In the genomic region with DNA sequence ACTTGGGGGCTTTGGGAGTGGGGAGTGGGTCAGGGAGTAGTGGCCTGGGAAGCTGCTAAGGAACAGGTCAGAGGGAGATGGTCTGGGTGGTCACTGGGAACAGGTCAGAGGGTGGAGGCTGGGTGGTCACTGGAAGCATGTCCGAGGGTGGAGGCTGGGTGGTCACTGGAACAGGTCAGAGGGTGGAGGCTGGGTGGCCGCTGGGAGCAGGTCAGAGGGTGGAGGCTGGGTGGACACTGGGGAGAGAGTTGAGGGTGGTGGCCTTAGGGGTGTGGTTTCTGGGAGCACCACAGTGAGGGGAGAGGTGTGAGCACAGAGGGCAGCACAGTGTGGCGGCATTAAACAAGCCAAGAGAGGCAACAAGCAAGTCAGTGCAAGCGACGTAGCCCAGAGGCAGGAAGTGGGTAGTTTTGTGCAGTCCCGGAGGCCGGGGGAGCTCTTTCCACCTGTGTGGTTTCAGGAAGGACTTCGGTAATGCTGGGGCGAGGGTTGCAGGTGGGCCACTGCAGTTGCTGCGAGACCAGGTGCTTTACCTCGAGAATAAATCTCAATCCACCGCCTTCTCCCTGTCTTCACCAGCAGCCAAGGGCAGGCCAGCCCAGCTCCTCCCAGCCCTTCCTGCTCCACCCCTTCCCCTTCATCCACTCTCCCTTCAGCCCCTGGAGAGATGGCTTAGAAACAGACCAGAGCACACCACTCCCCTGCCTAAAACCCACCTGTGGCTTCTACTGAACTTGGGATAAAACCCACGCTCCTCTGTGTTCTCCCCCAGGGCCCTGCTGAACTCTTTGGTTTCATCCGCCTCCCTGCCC, we compare ENCODE assay signal across 11 cellular contexts. TPM values are rescaled to one million over a fixed set of nuclear protein-coding genes. Genes with fewer than 3 reads are reported as not detected.
DNase-seq lines count a peak whose midpoint lies in the region; ATAC-seq and TF ChIP-seq lines count a peak whose summit lies in the region.
"Had no signal": no experiment of that assay in that cellular context is flagged by ENCODE, and none has a peak within 500 bp of the region (broad histone marks: within the 10 kb centered on the region; RNA-seq: fewer than 3 reads in every experiment).

No MANE protein-coding gene starts in this region.

- peaks cover 4% of the 10 kb centered on the region for H3K27me3 Mint-ChIP-seq in CD4-positive, CD25-positive, alpha-beta regulatory T cell
- H3K27me3 Mint-ChIP-seq in naive B cell = peaks cover 6 to 23% (median 17%) of the 10 kb centered on the region in 3 donors

- H3K9me3 ChIP-seq in CD4-positive, CD25-positive, alpha-beta regulatory T cell (ENCODE audit: control insufficient read depth in 2 of 2, low read length in 2 of 2) = no peaks in the 10 kb centered on the region
- H3K9me3 ChIP-seq in RWPE2 (ENCODE audit: severe bottlenecking) (no peaks in the 10 kb centered on the region), esophagus muscularis mucosa (no peaks in the 10 kb centered on the region)
- H3K9me3 ChIP-seq: gastroesophageal sphincter had no signal

- peak overlapping the region; percentile 84 to 98 (median 84) for H3K27ac Mint-ChIP-seq in CD4-positive, CD25-positive, alpha-beta regulatory T cell
- H3K27ac Mint-ChIP-seq in naive B cell = peak overlapping the region in 2 of 6 donors; percentile 36 to 59

- intact Hi-C loops in esophagus muscularis mucosa (cut with DNase I) = no loop called here

- H3K36me3 ChIP-seq in CD4-positive, CD25-positive, alpha-beta regulatory T cell (ENCODE audit: control insufficient read depth, insufficient read depth, low read length) = no peaks in the 10 kb centered on the region
- H3K36me3 ChIP-seq in RWPE2 (ENCODE audit: low read depth) (no peaks in the 10 kb centered on the region), esophagus muscularis mucosa (no peaks in the 10 kb centered on the region)
- H3K36me3 ChIP-seq: cardiac muscle cell, gastroesophageal sphincter had no signal

- TF ChIP-seq CTCF in RWPE2 (IDR thresholded peaks at IDR 0.05; ENCODE audit: poor library complexity, severe bottlenecking) = no peak
- TF ChIP-seq CTCF in esophagus muscularis mucosa (IDR thresholded peaks at IDR 0.05) = no peak

- H3K27me3 ChIP-seq in CD4-positive, CD25-positive, alpha-beta regulatory T cell (ENCODE audit: control insufficient read depth, insufficient read depth, low read length) = no peaks in the 10 kb centered on the region
- H3K27me3 ChIP-seq in RWPE2 (ENCODE audit: insufficient read depth, poor library complexity, severe bottlenecking) = no peaks in the 10 kb centered on the region
- peaks cover 0 to 76% (median 0%) of the 10 kb centered on the region in 4 donors for H3K27me3 ChIP-seq in esophagus muscularis mucosa
- H3K27me3 ChIP-seq: cardiac muscle cell had no signal

- peaks cover 13% of the 10 kb centered on the region for H3K4me1 ChIP-seq in CD4-positive, CD25-positive, alpha-beta regulatory T cell (ENCODE audit: control insufficient read depth, insufficient read depth, low read length, poor library complexity, severe bottlenecking)
- H3K4me1 ChIP-seq in RWPE2 (ENCODE audit: insufficient read depth, poor library complexity, severe bottlenecking) = peaks cover 4% of the 10 kb centered on the region
- H3K4me1 ChIP-seq in esophagus muscularis mucosa = no peaks in the 10 kb centered on the region
- H3K4me1 ChIP-seq: gastroesophageal sphincter had no signal

- H3K4me3 Mint-ChIP-seq in CD4-positive, CD25-positive, alpha-beta regulatory T cell = peak overlapping the region in 2 of 4 donors; percentile 68 to 78
- peak overlapping the region in 3 of 8 donors; percentile 3 to 29 (median 21) for H3K4me3 Mint-ChIP-seq in naive B cell

- H3K4me1 Mint-ChIP-seq in CD4-positive, CD25-positive, alpha-beta regulatory T cell = peaks cover 0 to 29% (median 8%) of the 10 kb centered on the region in 4 donors
- peaks cover 13 to 19% (median 13%) of the 10 kb centered on the region in 3 donors for H3K4me1 Mint-ChIP-seq in naive B cell

- ATAC-seq in CD4-positive, CD25-positive, alpha-beta regulatory T cell (ENCODE audit: low read depth in 2 of 2) = peak; percentile 79 to 86
- peak; percentile 80 for ATAC-seq in RWPE2 (ENCODE audit: low read depth)
- ATAC-seq in naive B cell (ENCODE audit: low read depth in 2 of 2) = peak; percentile 71 to 81
- no peak for ATAC-seq in HG03095 (IDR thresholded peaks at IDR 0.05; ENCODE audit: unreplicated experiment)
- no peak for ATAC-seq in GM18511 (IDR thresholded peaks at IDR 0.05; ENCODE audit: unreplicated experiment)
- ATAC-seq in HG03439 (IDR thresholded peaks at IDR 0.05; ENCODE audit: unreplicated experiment) = no peak
- ATAC-seq: gastroesophageal sphincter had no signal

- no peak overlapping the region for H3K27ac ChIP-seq in CD4-positive, CD25-positive, alpha-beta regulatory T cell (ENCODE audit: insufficient read depth, low read length, poor library complexity, severe bottlenecking)
- H3K27ac ChIP-seq in RWPE2 (ENCODE audit: poor library complexity, severe bottlenecking) (no peak overlapping the region), esophagus muscularis mucosa (replicated peaks in 1 of 4) (no peak overlapping the region)
- H3K27ac ChIP-seq: cardiac muscle cell, gastroesophageal sphincter had no signal

- no peaks in the 10 kb centered on the region for H3K36me3 Mint-ChIP-seq in CD4-positive, CD25-positive, alpha-beta regulatory T cell
- H3K36me3 Mint-ChIP-seq in naive B cell = peaks cover 0 to 10% of the 10 kb centered on the region in 2 donors

- TF ChIP-seq POLR2A in esophagus muscularis mucosa (IDR thresholded peaks at IDR 0.05; ENCODE audit: low read depth) = no peak

- peak in 2 of 3 donors; percentile 49 to 73 for DNase-seq in CD4-positive, CD25-positive, alpha-beta regulatory T cell
- no peak for DNase-seq in RWPE2 (ENCODE audit: low spot score)
- peak; percentile 33 for DNase-seq in activated T-helper 1 cell treated with Interleukin-2 at 50 U/mL for 16 hours (ENCODE audit: low read depth)
- peak; percentile 17 for DNase-seq in naive B cell
- DNase-seq in esophagus muscularis mucosa (ENCODE audit: extremely low spot score) = no peak
- DNase-seq: NCI-H446 had no signal

- 62% methylated on average over 14 of the region's 14 CpGs for WGBS in esophagus muscularis mucosa

- H3K9me3 Mint-ChIP-seq in CD4-positive, CD25-positive, alpha-beta regulatory T cell = peaks cover 0 to 3% (median 0%) of the 10 kb centered on the region in 7 donors
- H3K9me3 Mint-ChIP-seq in naive B cell = peaks cover 0 to 8% (median 5%) of the 10 kb centered on the region in 7 donors

- no peak for TF ChIP-seq EP300 in esophagus muscularis mucosa (IDR thresholded peaks at IDR 0.05)

- H3K4me3 ChIP-seq in CD4-positive, CD25-positive, alpha-beta regulatory T cell (ENCODE audit: low read depth, low read length) = peak overlapping the region; percentile 48
- H3K4me3 ChIP-seq in RWPE2 (ENCODE audit: severe bottlenecking) = no peak overlapping the region
- H3K4me3 ChIP-seq in esophagus muscularis mucosa = no peak overlapping the region
- H3K4me3 ChIP-seq: cardiac muscle cell, gastroesophageal sphincter had no signal

RNA-seq across cellular contexts. Expression of a gene that starts 3.2 kb away (rescaled TPM):
- 10.6 TPM for total RNA-seq in CD4-positive, CD25-positive, alpha-beta regulatory T cell
- polyA plus RNA-seq in CD4-positive, CD25-positive, alpha-beta regulatory T cell = under 1 TPM; 0.06 to 0.45 (median 0.30) TPM
- polyA plus RNA-seq in naive B cell (ENCODE audit: low read depth in 6 of 6) = not detected
- total RNA-seq in esophagus muscularis mucosa = under 1 TPM in 3 of 4 donors, not detected in 1; under 0.01 to 0.39 (median 0.33) TPM

RNA-seq across cellular contexts. Expression of a gene that starts 34.8 kb away (rescaled TPM):
- 42.9 TPM for total RNA-seq in CD4-positive, CD25-positive, alpha-beta regulatory T cell
- 100 to 1,000 TPM; 102 to 117 (median 110) TPM for polyA plus RNA-seq in CD4-positive, CD25-positive, alpha-beta regulatory T cell
- polyA plus RNA-seq in naive B cell (ENCODE audit: low read depth in 6 of 6) = 100 to 1,000 TPM in 1 of 6 donors, 10 to 100 TPM in 5; 73.8 to 114 (median 93.2) TPM
- total RNA-seq in esophagus muscularis mucosa = 100 to 1,000 TPM; 158 to 202 (median 177) TPM

RNA-seq across cellular contexts. Expression of a gene that starts 47.0 kb away (rescaled TPM):
- 246 TPM for total RNA-seq in CD4-positive, CD25-positive, alpha-beta regulatory T cell
- polyA plus RNA-seq in CD4-positive, CD25-positive, alpha-beta regulatory T cell = 10 to 100 TPM; 58.2 to 75.2 (median 69.1) TPM
- 100 to 1,000 TPM in 2 of 6 donors, 10 to 100 TPM in 4; 74.9 to 159 (median 98.9) TPM for polyA plus RNA-seq in naive B cell (ENCODE audit: low read depth in 6 of 6)
- total RNA-seq in esophagus muscularis mucosa = 100 to 1,000 TPM; 516 to 895 (median 721) TPM

Comparison
In these comparisons a context has a peak if more than half of its experiments do, and no peak if none do; other contexts are left out.
1. ATAC-seq: peak in CD4-positive, CD25-positive, alpha-beta regulatory T cell (2 of 2), RWPE2 (single experiment) and naive B cell (2 of 2); none in HG03095 (single experiment), GM18511 (single experiment) and HG03439 (single experiment).
2. DNase-seq: peak in CD4-positive, CD25-positive, alpha-beta regulatory T cell (2 of 3), activated T-helper 1 cell treated with Interleukin-2 at 50 U/mL for 16 hours (single experiment) and naive B cell (single experiment); none in RWPE2 (single experiment) and esophagus muscularis mucosa (single experiment).